ENCODE assay signal across 7 cellular contexts in the genomic region with DNA sequence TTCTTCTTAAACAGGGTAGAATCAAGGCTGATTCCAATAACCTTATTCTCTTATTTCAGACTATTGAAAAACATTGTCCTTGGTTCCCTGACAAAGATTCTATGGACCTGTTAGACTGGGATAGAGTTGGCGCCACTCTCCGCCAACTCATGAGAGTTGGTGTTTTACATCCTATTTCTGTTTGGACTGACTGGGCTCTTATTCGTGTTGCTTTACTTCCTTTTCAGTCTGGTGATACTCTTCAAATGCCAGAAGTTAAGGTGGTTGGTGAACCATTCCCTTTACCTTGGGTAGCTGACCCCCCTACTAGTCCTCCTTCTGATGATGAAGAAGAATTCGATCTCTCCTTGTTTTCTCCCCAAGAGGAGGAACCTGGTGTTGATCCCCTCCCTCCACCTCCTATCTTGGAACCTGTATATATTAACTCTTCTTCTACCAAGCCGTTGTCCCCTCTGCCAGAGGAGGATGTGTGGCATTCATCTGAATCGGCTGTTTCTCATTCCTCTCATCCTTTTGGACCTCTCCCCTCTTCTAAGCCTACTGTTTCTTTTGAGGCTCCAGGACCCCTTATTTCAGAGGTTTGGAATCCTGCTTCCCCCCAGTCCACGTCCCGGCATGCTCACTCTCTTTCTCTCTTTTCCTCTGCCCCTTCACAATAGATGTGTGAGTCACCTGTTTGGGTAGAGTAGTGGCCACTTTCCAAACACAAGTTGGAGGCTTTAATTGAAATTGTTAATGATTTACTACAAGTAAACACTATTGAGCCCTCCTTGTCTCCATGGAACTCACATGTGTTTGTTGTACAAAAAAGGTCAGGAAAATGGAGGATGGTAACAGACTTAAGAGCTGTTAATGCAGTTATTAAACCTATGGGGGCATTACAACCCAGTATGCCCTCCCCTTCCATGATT.
DNase-seq lines count a peak whose midpoint lies in the region; ATAC-seq, FAIRE-seq and TF ChIP-seq lines count a peak whose summit lies in the region.
"Not testable (repeated sequence)": the region's sequence is repeated elsewhere in the genome, so short reads cannot be mapped to it uniquely, and the experiment has no call there.

No MANE protein-coding gene starts in this region.

- H3K9me3 ChIP-seq in endodermal cell (ENCODE audit: control insufficient read depth, low read length) = peaks cover 30% of the 10 kb centered on the region
- not testable (repeated sequence) for H3K9me3 ChIP-seq in right lobe of liver; small intestine (ENCODE audit: control insufficient read depth, low read depth)

- FAIRE-seq in small intestine (lab: Jason Lieb, UNC) = peak; percentile 44

- H3K27ac ChIP-seq in endodermal cell (ENCODE audit: low read depth, low read length); small intestine (ENCODE audit: low read depth in 1 of 2, low read length in 1 of 2): not testable (repeated sequence)
- peak overlapping the region in 1 of 3 donors; percentile 5 for H3K27ac ChIP-seq in right lobe of liver

- H3K27me3 ChIP-seq in endodermal cell (ENCODE audit: control insufficient read depth, insufficient read depth, low read length, poor library complexity, severe bottlenecking); right lobe of liver; small intestine (ENCODE audit: control insufficient read depth in 2 of 2, insufficient read depth in 2 of 2, low read length in 2 of 2): not testable (repeated sequence)

- TF ChIP-seq POLR2A in right lobe of liver (IDR thresholded peaks at IDR 0.05) = not testable (repeated sequence)

- peaks cover 35% of the 10 kb centered on the region for H3K9me3 Mint-ChIP-seq in endodermal cell

- H3K4me3 ChIP-seq in endodermal cell (ENCODE audit: low read length) = peak overlapping the region; percentile 48
- H3K4me3 ChIP-seq in right lobe of liver; small intestine (ENCODE audit: low read depth in 1 of 2, low read length in 2 of 2): not testable (repeated sequence)

- 90 to 100% methylated on average over 1 to 8 of the region's 8 CpGs for WGBS in endodermal cell (ENCODE audit: insufficient coverage in 1 of 2, insufficient read length in 1 of 2), 2 experiments
- 49% methylated on average over 6 of the region's 8 CpGs for WGBS in right lobe of liver (ENCODE audit: insufficient coverage, low coverage, low lambda C conversion rate, missing lambda C conversion rate)
- WGBS in small intestine, 3 donors = 53 to 73% (median 57%) methylated on average over 8 of the region's 8 CpGs

- H3K36me3 ChIP-seq in endodermal cell (ENCODE audit: control insufficient read depth, insufficient read depth, low read length); right lobe of liver; small intestine (ENCODE audit: control insufficient read depth in 2 of 2, insufficient read depth in 2 of 2, low read length in 2 of 2): not testable (repeated sequence)

- not testable (repeated sequence) for H3K27me3 Mint-ChIP-seq in endodermal cell (ENCODE audit: insufficient read depth)

- H3K4me3 Mint-ChIP-seq in endodermal cell = not testable (repeated sequence)

- H3K4me1 Mint-ChIP-seq in endodermal cell = peaks cover 21% of the 10 kb centered on the region

- DNase-seq in DMS53 (lab: John Stamatoyannopoulos, UW) (peak; percentile 95), LoVo (ENCODE audit: low spot score) (peak; percentile 61), astrocyte of the hippocampus (ENCODE audit: low read depth, low spot score) (peak; percentile 11), kidney glomerular epithelial cell (lab: John Stamatoyannopoulos, UW) (peak; percentile 85), small intestine (peak; percentile 29)
- not testable (repeated sequence) for DNase-seq in endodermal cell, right lobe of liver

- intact Hi-C loops in right lobe of liver (cut with DNase I) = not testable (repeated sequence)

- peaks cover 27% of the 10 kb centered on the region for H3K36me3 Mint-ChIP-seq in endodermal cell (ENCODE audit: low read depth)

- ATAC-seq in right lobe of liver = peak; percentile 44 to 87 (median 74)

- not testable (repeated sequence) for H3K9ac ChIP-seq in endodermal cell (ENCODE audit: extremely low read depth, low read length, poor library complexity, severe bottlenecking)

- not testable (repeated sequence) for H3K4me1 ChIP-seq in endodermal cell (ENCODE audit: control insufficient read depth, insufficient read depth, low read length); small intestine (ENCODE audit: control insufficient read depth in 2 of 2, insufficient read depth in 1 of 2, low read depth in 1 of 2, low read length in 1 of 2)
- H3K4me1 ChIP-seq in right lobe of liver = peaks cover 0 to 11% (median 3%) of the 10 kb centered on the region in 4 donors

- H3K27ac Mint-ChIP-seq in endodermal cell = peak overlapping the region; percentile 23

- not testable (repeated sequence) for TF ChIP-seq CTCF in endodermal cell (conservative IDR thresholded peaks at IDR 0.05); right lobe of liver (IDR thresholded peaks at IDR 0.05)
